ENCODE assay signal across 8 cellular contexts in genomic region chr16:21598676-21599157, GRCh38. TPM values are rescaled to one million over a fixed set of nuclear protein-coding genes. Genes with fewer than 3 reads are reported as not detected.
DNase-seq lines count a peak whose midpoint lies in the region; ATAC-seq and TF ChIP-seq lines count a peak whose summit lies in the region.

No MANE protein-coding gene starts in this region.

- peak; percentile 16 for DNase-seq in HuH-7 (ENCODE audit: low spot score)
- peak; percentile 41 for DNase-seq in activated CD8-positive, alpha-beta T cell treated with anti-CD3 and anti-CD28 coated beads for 36 hours
- DNase-seq in germinal center (ENCODE audit: low spot score) = peak; percentile 26
- no peak for DNase-seq in osteocyte (ENCODE audit: extremely low spot score, unreplicated experiment)
- DNase-seq in NCI-H774 (lab: John Stamatoyannopoulos, UW) = no peak
- DNase-seq in SHP77 treated with DMSO at 0.1 percent for 48 hours (lab: John Stamatoyannopoulos, UW) = no peak

- POLR2A ChIA-PET in activated CD8-positive, alpha-beta T cell treated with anti-CD3 and anti-CD28 coated beads for 36 hours (lab: Charles Lee) = interaction anchor here (0.7 to 2.3 kb wide), 6 partner anchors 10 to 48 kb away, joined by 3 to 18 read pairs (median 4); no protein-coding TSS in a partner anchor

- H3K9me3 ChIP-seq in DOHH2 (ENCODE audit: control insufficient read depth, insufficient read depth, low read length) = no peaks in the 10 kb centered on the region

- H3K4me3 Mint-ChIP-seq in activated CD8-positive, alpha-beta T cell treated with anti-CD3 and anti-CD28 coated beads for 36 hours = peak overlapping the region; percentile 79
- peak overlapping the region; percentile 81 for H3K4me3 Mint-ChIP-seq in osteocyte (ENCODE audit: unreplicated experiment)

- peaks cover 13% of the 10 kb centered on the region for H4K20me1 ChIP-seq in DOHH2 (ENCODE audit: control insufficient read depth, insufficient read depth, low read depth, low read length)

- H3K27ac ChIP-seq in DOHH2 (ENCODE audit: low read depth, low read length) = peak overlapping the region; percentile 63

- CTCF ChIA-PET in activated CD8-positive, alpha-beta T cell treated with anti-CD3 and anti-CD28 coated beads for 36 hours (lab: Charles Lee) = interaction anchor here (1.7 to 3.0 kb wide), 3 partner anchors 13 to 110 kb away, joined by 5 to 17 read pairs (median 5); no protein-coding TSS in a partner anchor

- peaks cover 1% of the 10 kb centered on the region for H3K36me3 Mint-ChIP-seq in activated CD8-positive, alpha-beta T cell treated with anti-CD3 and anti-CD28 coated beads for 36 hours (ENCODE audit: low read depth)
- H3K36me3 Mint-ChIP-seq in osteocyte (ENCODE audit: unreplicated experiment) = no peaks in the 10 kb centered on the region

- H3K4me1 ChIP-seq in DOHH2 (ENCODE audit: control insufficient read depth, low read length) = peaks cover 28% of the 10 kb centered on the region

- H3K27me3 Mint-ChIP-seq in activated CD8-positive, alpha-beta T cell treated with anti-CD3 and anti-CD28 coated beads for 36 hours = no peaks in the 10 kb centered on the region
- no peaks in the 10 kb centered on the region for H3K27me3 Mint-ChIP-seq in osteocyte (ENCODE audit: unreplicated experiment)

- H3F3A ChIP-seq in DOHH2 (ENCODE audit: control insufficient read depth, insufficient read depth) = peaks cover 7% of the 10 kb centered on the region; the same call in 1 of the 2 replicates

- no peak for TF ChIP-seq CTCF in DOHH2 (IDR thresholded peaks at IDR 0.05; ENCODE audit: low read depth, low read length, poor library complexity, severe bottlenecking)
- no peak for TF ChIP-seq CTCF in activated CD8-positive, alpha-beta T cell treated with anti-CD3 and anti-CD28 coated beads for 36 hours (IDR thresholded peaks at IDR 0.05)
- no peak for TF ChIP-seq CTCF in osteocyte (IDR thresholded peaks at IDR 0.05)

- H3K79me2 ChIP-seq in DOHH2 (ENCODE audit: control insufficient read depth, low read length) = peaks cover 43% of the 10 kb centered on the region

- H3K36me3 ChIP-seq in DOHH2 (ENCODE audit: control insufficient read depth, low read length) = peaks cover 9% of the 10 kb centered on the region

- H3K9me3 Mint-ChIP-seq in activated CD8-positive, alpha-beta T cell treated with anti-CD3 and anti-CD28 coated beads for 36 hours = no peaks in the 10 kb centered on the region
- no peaks in the 10 kb centered on the region for H3K9me3 Mint-ChIP-seq in osteocyte (ENCODE audit: unreplicated experiment)

- no peaks in the 10 kb centered on the region for H3K27me3 ChIP-seq in DOHH2 (ENCODE audit: control insufficient read depth, low read length)

- H3K4me2 ChIP-seq in DOHH2 (ENCODE audit: low read length) = peak overlapping the region; percentile 94

- peak overlapping the region; percentile 88 for H3K27ac Mint-ChIP-seq in activated CD8-positive, alpha-beta T cell treated with anti-CD3 and anti-CD28 coated beads for 36 hours
- H3K27ac Mint-ChIP-seq in osteocyte (ENCODE audit: unreplicated experiment) = peak overlapping the region; percentile 86

- intact Hi-C loops in activated CD8-positive, alpha-beta T cell treated with anti-CD3 and anti-CD28 coated beads for 36 hours (cut with micrococcal nuclease) = no loop called here

- ATAC-seq in activated CD8-positive, alpha-beta T cell treated with anti-CD3 and anti-CD28 coated beads for 36 hours = peak; percentile 1
- no peak for ATAC-seq in HG03108 (IDR thresholded peaks at IDR 0.05; ENCODE audit: unreplicated experiment)

- no peaks in the 10 kb centered on the region for H3K9me2 ChIP-seq in DOHH2 (replicated peaks; ENCODE audit: control insufficient read depth, low read length)

- H3K4me3 ChIP-seq in DOHH2 (ENCODE audit: low read length) = peak overlapping the region; percentile 95

- H3K4me1 Mint-ChIP-seq in activated CD8-positive, alpha-beta T cell treated with anti-CD3 and anti-CD28 coated beads for 36 hours (ENCODE audit: low read depth) = peaks cover 46% of the 10 kb centered on the region
- peaks cover 28% of the 10 kb centered on the region for H3K4me1 Mint-ChIP-seq in osteocyte (ENCODE audit: unreplicated experiment)

RNA-seq across cellular contexts. Expression of gene METTL9, which starts 0.7 kb away (rescaled TPM):
- total RNA-seq in activated CD8-positive, alpha-beta T cell treated with anti-CD3 and anti-CD28 coated beads for 36 hours = 100 to 1,000 TPM; 116 to 122 TPM
- total RNA-seq in osteocyte = 91.9 and 94.4 TPM in 2 replicates

RNA-seq across cellular contexts. Expression of gene IGSF6, which starts 53.7 kb away (rescaled TPM):
- total RNA-seq in activated CD8-positive, alpha-beta T cell treated with anti-CD3 and anti-CD28 coated beads for 36 hours = under 1 TPM in 1 of 2 experiments, not detected in 1; 0.20 TPM
- not detected in 2 replicates for total RNA-seq in osteocyte

Comparison
In these comparisons a context has a peak if more than half of its experiments do, and no peak if none do; other contexts are left out.
1. DNase-seq: peak in HuH-7 (single experiment), activated CD8-positive, alpha-beta T cell treated with anti-CD3 and anti-CD28 coated beads for 36 hours (single experiment) and germinal center (single experiment); none in osteocyte (single experiment), NCI-H774 (single experiment) and SHP77 treated with DMSO at 0.1 percent for 48 hours (single experiment).